In the genomic region with DNA sequence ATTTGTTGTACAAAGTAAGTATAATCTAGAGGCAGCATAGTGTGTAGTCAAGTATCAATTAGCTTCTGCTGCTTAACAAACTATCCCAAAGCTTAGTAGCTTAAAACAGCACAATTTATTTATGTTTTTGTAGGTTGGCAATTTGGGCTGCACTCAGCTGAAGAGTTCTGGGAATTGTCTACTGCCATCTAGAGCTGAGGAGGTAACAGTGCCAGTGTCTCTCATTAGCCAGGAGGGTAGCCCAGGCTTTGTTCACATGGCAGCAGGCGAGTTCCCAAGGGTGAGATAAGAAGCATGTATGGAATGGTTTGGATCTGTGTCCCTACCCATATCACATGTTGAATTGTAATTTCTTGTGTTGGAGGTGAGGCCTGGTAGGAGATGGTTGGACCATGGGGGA, we compare ENCODE assay signal across 24 cellular contexts. TPM values are rescaled to one million over a fixed set of nuclear protein-coding genes. Genes with fewer than 3 reads are reported as not detected.
DNase-seq lines count a peak whose midpoint lies in the region; ATAC-seq and TF ChIP-seq lines count a peak whose summit lies in the region.
"Had no signal": no experiment of that assay in that cellular context is flagged by ENCODE, and none has a peak within 500 bp of the region (broad histone marks: within the 10 kb centered on the region; RNA-seq: fewer than 3 reads in every experiment).

No MANE protein-coding gene starts in this region.

- no peak overlapping the region for H2AK5ac ChIP-seq in mesendoderm (ENCODE audit: low read length)

- H3K79me1 ChIP-seq in mesendoderm (ENCODE audit: low read length) = no peaks in the 10 kb centered on the region

- no peak overlapping the region for H3K4ac ChIP-seq in mesendoderm (ENCODE audit: low read depth, low read length)

- CTCF ChIA-PET in WTC11 (lab: Charles Lee) = interaction anchor here (0.6 to 2.9 kb wide), 6 partner anchors 14 to 182 kb away, joined by 3 to 14 read pairs (median 4); no protein-coding TSS in a partner anchor

- H3K23ac ChIP-seq in mesendoderm (ENCODE audit: low read length) = no peak overlapping the region

- H4K5ac ChIP-seq in mesendoderm (ENCODE audit: low read length) = no peak overlapping the region

- no peak for TF ChIP-seq CTCF in WTC11 (IDR thresholded peaks at IDR 0.05)

- POLR2A ChIA-PET in WTC11 (lab: Charles Lee) = no interaction called here

- no peaks in the 10 kb centered on the region; the same call in 1 of the 2 replicates for H3K27me3 Mint-ChIP-seq in WTC11 (ENCODE audit: low read depth)

- no peak overlapping the region for H2BK5ac ChIP-seq in mesendoderm (ENCODE audit: low read length)

- H3K4me3 Mint-ChIP-seq in WTC11 = no peak overlapping the region
- H3K4me3 Mint-ChIP-seq: activated CD8-positive, alpha-beta memory T cell treated with anti-CD3 and anti-CD28 coated beads, Interleukin-2, amount 10 ng/mL, durations not matched to agents 7 days and 5 days; central memory CD8-positive, alpha-beta T cell had no signal

- no peak overlapping the region for H3K4me2 ChIP-seq in mesendoderm (ENCODE audit: low read length)

- no peaks in the 10 kb centered on the region for H3K79me2 ChIP-seq in mesendoderm (ENCODE audit: control insufficient read depth, insufficient read depth, low read length)

- no peak overlapping the region for H2BK15ac ChIP-seq in mesendoderm (replicated peaks; ENCODE audit: low read depth)

- H3K4me3 ChIP-seq in mesendoderm (ENCODE audit: low read length) = no peak overlapping the region
- H3K4me3 ChIP-seq: GM23248, left lung, mucosa of descending colon, right atrium auricular region, upper lobe of left lung had no signal

- no peaks in the 10 kb centered on the region for H3K4me1 Mint-ChIP-seq in WTC11
- H3K4me1 Mint-ChIP-seq: activated CD8-positive, alpha-beta memory T cell treated with anti-CD3 and anti-CD28 coated beads, Interleukin-2, amount 10 ng/mL, durations not matched to agents 7 days and 5 days; central memory CD8-positive, alpha-beta T cell had no signal

- H3K18ac ChIP-seq in mesendoderm (ENCODE audit: low read length) = no peak overlapping the region

- peaks cover 22% of the 10 kb centered on the region for H3K9me3 Mint-ChIP-seq in WTC11
- H3K9me3 Mint-ChIP-seq: central memory CD8-positive, alpha-beta T cell had no signal

- no peaks in the 10 kb centered on the region for H3K4me1 ChIP-seq in mesendoderm (ENCODE audit: control insufficient read depth, low read depth, low read length)
- H3K4me1 ChIP-seq: left lung, right atrium auricular region, upper lobe of left lung had no signal

- H3K27ac ChIP-seq in mesendoderm (ENCODE audit: low read depth, low read length) = no peak overlapping the region
- H3K27ac ChIP-seq: GM23248, left lung, right atrium auricular region, upper lobe of left lung had no signal

- H3K36me3 Mint-ChIP-seq in WTC11 = no peaks in the 10 kb centered on the region; the same call in 1 of the 2 replicates
- H3K36me3 Mint-ChIP-seq: activated CD8-positive, alpha-beta memory T cell treated with anti-CD3 and anti-CD28 coated beads, Interleukin-2, amount 10 ng/mL, durations not matched to agents 7 days and 5 days had no signal

- no peaks in the 10 kb centered on the region for H3K36me3 ChIP-seq in mesendoderm (ENCODE audit: control insufficient read depth, insufficient read depth, low read length)
- H3K36me3 ChIP-seq: left lung, right atrium auricular region, upper lobe of left lung had no signal

- H2BK120ac ChIP-seq in mesendoderm (ENCODE audit: low read depth, low read length) = no peak overlapping the region

- DNase-seq in DMS 273 (lab: John Stamatoyannopoulos, UW; ENCODE audit: unreplicated experiment) (peak; percentile 30), DMS 273 treated with DMSO at 0.1 percent for 48 hours (lab: John Stamatoyannopoulos, UW) (no peak), HT1080 (ENCODE audit: low read depth) (peak; percentile 17), WTC11 (ENCODE audit: low spot score) (no peak), mesendoderm (peak; percentile 37), superior temporal gyrus (ENCODE audit: extremely low spot score) (no peak)
- DNase-seq: activated CD4-positive, alpha-beta T cell treated with anti-CD3 and anti-CD28 coated beads for 1 hour; activated CD8-positive, alpha-beta memory T cell treated with anti-CD3 and anti-CD28 coated beads, Interleukin-2, amount 10 ng/mL, durations not matched to agents 7 days and 5 days; effector memory CD4-positive, alpha-beta T cell; GM23248; left lung; mucosa of descending colon; NCI-H1436; nucleus accumbens; stimulated activated naive CD8-positive, alpha-beta T cell treated with anti-CD3 and anti-CD28 coated beads, Interleukin-15, Interleukin-2, amounts not matched to agents 100 U/mL and 50 U/mL, for 24 hours; upper lobe of left lung had no signal

- peak; percentile 92 for ATAC-seq in WTC11
- no peak for ATAC-seq in HG02571 (IDR thresholded peaks at IDR 0.05; ENCODE audit: unreplicated experiment)
- ATAC-seq in GM19395 (IDR thresholded peaks at IDR 0.05; ENCODE audit: unreplicated experiment) = no peak
- ATAC-seq: activated CD8-positive, alpha-beta memory T cell treated with anti-CD3 and anti-CD28 coated beads, Interleukin-2, amount 10 ng/mL, durations not matched to agents 7 days and 5 days; left lung; stimulated activated naive CD8-positive, alpha-beta T cell treated with anti-CD3 and anti-CD28 coated beads, Interleukin-15, Interleukin-2, amounts not matched to agents 100 U/mL and 50 U/mL, for 24 hours had no signal

- no CpG with 5 or more reads among the region's 1 CpG for WGBS in mesendoderm (ENCODE audit: extremely low coverage, insufficient coverage, low lambda C conversion rate)

- H4K8ac ChIP-seq in mesendoderm (ENCODE audit: low read depth, low read length) = no peak overlapping the region

- no peak overlapping the region for H3K56ac ChIP-seq in mesendoderm (ENCODE audit: low read length)

- H3K27me3 ChIP-seq in mesendoderm (ENCODE audit: insufficient read depth, low read length, poor library complexity) = no peaks in the 10 kb centered on the region
- H3K27me3 ChIP-seq: left lung, right atrium auricular region, upper lobe of left lung had no signal

- no peak overlapping the region for H3K27ac Mint-ChIP-seq in WTC11
- H3K27ac Mint-ChIP-seq: activated CD8-positive, alpha-beta memory T cell treated with anti-CD3 and anti-CD28 coated beads, Interleukin-2, amount 10 ng/mL, durations not matched to agents 7 days and 5 days had no signal

- H3K9ac ChIP-seq in mesendoderm (ENCODE audit: low read length) = no peak overlapping the region
- H3K9ac ChIP-seq: GM23248 had no signal

TF ChIP-seq in WTC11, 78 proteins besides CTCF, POLR2A, EP300 and RAD21:
- TF ChIP-seq ZBTB21 (CRISPR knock-in tag; IDR thresholded peaks at IDR 0.05; ENCODE audit: borderline replicate concordance) (no peak), SMAD3 (CRISPR knock-in tag; IDR thresholded peaks at IDR 0.05; ENCODE audit: borderline replicate concordance) (no peak)

RNA-seq across cellular contexts. Expression of gene SLN, which starts 45.8 kb away (rescaled TPM):
- 0.17 TPM in 1 of 2 replicates, not detected in the other for total RNA-seq in HT1080 (2014; rRNA removed; shearing (Covaris generic))
- polyA plus RNA-seq in HT1080 (2015; cell fraction: cytosol; rRNA removed) = 0.74 TPM in 1 of 2 replicates, not detected in the other
- polyA plus RNA-seq in HT1080 (2015; cell fraction: nucleus; rRNA removed) = not detected in 2 replicates
- total RNA-seq in WTC11 (2021) = not detected in 3 replicates
- not detected for polyA plus RNA-seq in mesendoderm (2013, experiment 1 of 2)
- polyA plus RNA-seq in mesendoderm (2013, experiment 2 of 2) = not detected
- total RNA-seq: A172; activated CD8-positive, alpha-beta memory T cell treated with anti-CD3 and anti-CD28 coated beads, Interleukin-2, amount 10 ng/mL, durations not matched to agents 7 days and 5 days; GM23248; LHCN-M2; SK-MEL-5; T-helper 2 cell treated with Interferon-gamma antibody and Interleukin-4, amounts not matched to agents 100 ng/mL and 5 ng/mL, for 36 hours had no signal
- polyA plus RNA-seq: GM23248 had no signal

Comparison
In these comparisons a context has a peak if more than half of its experiments do, and no peak if none do; other contexts are left out.
1. DNase-seq: peak in DMS 273 (single experiment), HT1080 (single experiment) and mesendoderm (single experiment); none in DMS 273 treated with DMSO at 0.1 percent for 48 hours (single experiment), WTC11 (single experiment) and superior temporal gyrus (single experiment).